In genomic region chr1:17607644-17608581, GRCh38 we compare ENCODE assay signal across 25 cellular contexts.
"Had no signal": no experiment of that assay in that cellular context is flagged by ENCODE, and none has a peak within 500 bp of the region (broad histone marks: within the 10 kb centered on the region; RNA-seq: fewer than 3 reads in every experiment).

No MANE protein-coding gene starts in this region.

- H3K27ac Mint-ChIP-seq: activated B cell treated with CpG ODN at 0.5 μM for 24 hours; activated CD4-positive, alpha-beta T cell treated with anti-CD3 and anti-CD28 coated beads, Interleukin-2, amount 10 ng/mL, durations not matched to agents 24 days and 14 days; activated naive CD4-positive, alpha-beta T cell treated with anti-CD3 and anti-CD28 coated beads, Interleukin-2, amount 10 ng/mL, durations not matched to agents 7 days and 5 days; activated naive CD8-positive, alpha-beta T cell treated with anti-CD3 and anti-CD28 coated beads for 36 hours; activated T-cell treated with anti-CD3 and anti-CD28 coated beads, Interleukin-2, amount 50 U/mL, for 72 hours; activated T-helper 2 cell treated with anti-CD3 and anti-CD28 coated beads, Interferon-gamma antibody, Interleukin-2, Interleukin-4, amounts not matched to agents 10 μg/mL and 5 μg/mL and 100 μg/mL, durations not matched to agents 14 hours and 24 hours and 36 hours; T-helper 1 cell treated with Interleukin-12 subunit alpha and Interleukin-12 subunit beta and Interleukin-4 antibody, amounts not matched to agents 30 μg/mL and 1 μg/mL, for 36 hours had no signal

- H3K4me3 ChIP-seq: breast epithelium, MG63, Peyer's patch, SJSA1 had no signal

- H3K27me3 Mint-ChIP-seq: activated B cell treated with CpG ODN at 0.5 μM for 24 hours; activated CD4-positive, alpha-beta T cell treated with anti-CD3 and anti-CD28 coated beads, Interleukin-2, amount 10 ng/mL, durations not matched to agents 24 days and 14 days; activated naive CD8-positive, alpha-beta T cell treated with anti-CD3 and anti-CD28 coated beads for 36 hours had no signal

- H3K9me3 ChIP-seq: breast epithelium, MG63, Peyer's patch, SJSA1 had no signal

- H3K27ac ChIP-seq: breast epithelium, Peyer's patch, RWPE1, SJSA1 had no signal

- H3K36me3 ChIP-seq: breast epithelium had no signal

- H3K9me3 Mint-ChIP-seq: activated B cell treated with CpG ODN at 0.5 μM for 24 hours; activated CD4-positive, alpha-beta T cell treated with anti-CD3 and anti-CD28 coated beads, Interleukin-2, amount 10 ng/mL, durations not matched to agents 24 days and 14 days; activated naive CD4-positive, alpha-beta T cell treated with anti-CD3 and anti-CD28 coated beads, Interleukin-2, amount 10 ng/mL, durations not matched to agents 7 days and 5 days; activated naive CD8-positive, alpha-beta T cell treated with anti-CD3 and anti-CD28 coated beads for 36 hours; activated T-cell treated with anti-CD3 and anti-CD28 coated beads, Interleukin-2, amount 50 U/mL, for 72 hours; activated T-helper 2 cell treated with anti-CD3 and anti-CD28 coated beads, Interferon-gamma antibody, Interleukin-2, Interleukin-4, amounts not matched to agents 10 μg/mL and 5 μg/mL and 100 μg/mL, durations not matched to agents 14 hours and 24 hours and 36 hours; T-helper 1 cell treated with Interleukin-12 subunit alpha and Interleukin-12 subunit beta and Interleukin-4 antibody, amounts not matched to agents 30 μg/mL and 1 μg/mL, for 36 hours had no signal

- H3K4me3 Mint-ChIP-seq: activated B cell treated with CpG ODN at 0.5 μM for 24 hours; activated CD4-positive, alpha-beta T cell treated with anti-CD3 and anti-CD28 coated beads, Interleukin-2, amount 10 ng/mL, durations not matched to agents 24 days and 14 days; activated naive CD4-positive, alpha-beta T cell treated with anti-CD3 and anti-CD28 coated beads, Interleukin-2, amount 10 ng/mL, durations not matched to agents 7 days and 5 days; activated naive CD8-positive, alpha-beta T cell treated with anti-CD3 and anti-CD28 coated beads for 36 hours; activated T-cell treated with anti-CD3 and anti-CD28 coated beads, Interleukin-2, amount 50 U/mL, for 72 hours; T-helper 1 cell treated with Interleukin-12 subunit alpha and Interleukin-12 subunit beta and Interleukin-4 antibody, amounts not matched to agents 30 μg/mL and 1 μg/mL, for 36 hours had no signal

- H3K4me1 Mint-ChIP-seq: activated B cell treated with CpG ODN at 0.5 μM for 24 hours; activated CD4-positive, alpha-beta T cell treated with anti-CD3 and anti-CD28 coated beads, Interleukin-2, amount 10 ng/mL, durations not matched to agents 24 days and 14 days; activated naive CD4-positive, alpha-beta T cell treated with anti-CD3 and anti-CD28 coated beads, Interleukin-2, amount 10 ng/mL, durations not matched to agents 7 days and 5 days; activated naive CD8-positive, alpha-beta T cell treated with anti-CD3 and anti-CD28 coated beads for 36 hours had no signal

- DNase-seq: activated B cell treated with CpG ODN at 0.5 μM for 24 hours; activated CD4-positive, alpha-beta T cell treated with anti-CD3 and anti-CD28 coated beads for 1 hour; activated CD4-positive, alpha-beta T cell treated with anti-CD3 and anti-CD28 coated beads, Interleukin-2, amount 10 ng/mL, durations not matched to agents 24 days and 14 days; activated CD4-positive, alpha-beta T cell treated with anti-CD3 and anti-CD28 coated beads, Interleukin-2, amount 50 U/mL, for 48 hours; activated gamma-delta T cell treated with Interleukin-2 at 50 U/mL for 16 hours; activated naive CD4-positive, alpha-beta T cell treated with anti-CD3 and anti-CD28 coated beads, Interleukin-2, amount 10 ng/mL, durations not matched to agents 7 days and 5 days; activated naive CD8-positive, alpha-beta T cell treated with anti-CD3 and anti-CD28 coated beads for 36 hours; activated T-cell treated with anti-CD3 and anti-CD28 coated beads, Interleukin-2, amount 50 U/mL, for 72 hours; MG63; MV-4-11; NCI-H1092 treated with DMSO at 0.1 percent for 48 hours; NCI-H1417 treated with DMSO at 0.1 percent for 48 hours; NCI-H1694; NCI-H2029; NCI-H2107; NCI-H226; NCI-H69; OCI-M1; Peyer's patch; Right ventricle myocardium superior had no signal

- H3K36me3 Mint-ChIP-seq: activated naive CD4-positive, alpha-beta T cell treated with anti-CD3 and anti-CD28 coated beads, Interleukin-2, amount 10 ng/mL, durations not matched to agents 7 days and 5 days; activated naive CD8-positive, alpha-beta T cell treated with anti-CD3 and anti-CD28 coated beads for 36 hours had no signal

- H3K27me3 ChIP-seq: breast epithelium, MG63, Peyer's patch, SJSA1 had no signal

- H3K4me1 ChIP-seq: breast epithelium, Peyer's patch, SJSA1 had no signal

- ATAC-seq: activated T-cell treated with anti-CD3 and anti-CD28 coated beads, Interleukin-2, amount 50 U/mL, for 72 hours had no signal
